8 cellular contexts compared by ENCODE assay signal in the genomic region with DNA sequence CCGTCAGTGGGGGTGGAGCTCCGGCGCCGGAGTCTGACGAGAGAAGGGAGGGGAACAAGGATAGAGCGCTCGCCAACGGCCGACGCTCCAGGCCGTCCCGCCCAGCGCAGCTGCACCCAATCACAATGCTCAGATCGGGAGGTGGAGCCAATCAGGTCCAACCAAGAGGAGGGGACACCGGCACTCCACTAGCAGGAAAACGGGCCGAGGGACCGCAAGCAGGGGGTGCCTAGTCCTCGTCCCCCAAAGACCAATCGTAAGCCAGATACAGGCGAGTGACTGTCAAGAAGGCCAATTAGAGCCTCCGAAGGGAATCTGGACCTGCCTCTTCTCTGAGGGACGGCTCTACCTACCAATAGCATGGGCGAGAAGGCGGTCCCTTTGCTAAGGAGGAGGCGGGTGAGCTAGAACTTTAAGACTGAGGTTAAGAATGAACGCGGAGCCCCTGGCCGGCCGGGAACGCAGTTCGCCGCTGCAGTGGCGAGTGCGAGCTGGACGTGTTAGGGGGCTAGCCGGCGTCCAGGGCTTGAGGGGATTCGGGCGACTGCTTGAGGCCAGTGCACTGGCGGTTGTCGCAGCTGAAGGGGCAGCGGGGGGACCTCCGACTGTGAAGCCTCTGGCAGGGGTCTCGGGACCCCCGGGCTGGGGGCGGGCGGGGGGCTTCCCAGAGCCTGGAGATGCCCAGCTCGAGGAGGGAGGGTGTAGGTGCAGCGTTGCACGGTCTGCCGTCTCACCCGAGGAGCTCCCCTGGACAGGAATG. TPM values are rescaled to one million over a fixed set of nuclear protein-coding genes. Genes with fewer than 3 reads are reported as not detected.
DNase-seq lines count a peak whose midpoint lies in the region; ATAC-seq and TF ChIP-seq lines count a peak whose summit lies in the region.

Gene FBXO24, plus strand, starts transcription at position 63 of the 760 bp plus-strand sequence. Its CDS starts 298 bp downstream, at position 361.

- H3K4me3 ChIP-seq in Jurkat, Clone E6-1 (ENCODE audit: low read length), result peak within 1 kb of the TSS; percentile 85
- H3K4me3 ChIP-seq in PC-3 (ENCODE audit: low read length), result peak within 1 kb of the TSS; percentile 78

- peak within 1 kb of the TSS; percentile 97 for H3K27ac Mint-ChIP-seq in activated T-cell treated with anti-CD3 and anti-CD28 coated beads, Interleukin-2, amount 50 U/mL, for 24 hours

- intact Hi-C loops in PC-3 (cut with micrococcal nuclease), result loop anchor here (1.0 to 5.0 kb wide), 5 partner anchors 18 to 157 kb away; partner anchors contain the start of genes GIGYF1, GNB2 and MEPCE

- H3K79me2 ChIP-seq in PC-3 (ENCODE audit: low read length), result peaks cover 24% of the 10 kb centered on the region

- H3K36me3 Mint-ChIP-seq in activated T-cell treated with anti-CD3 and anti-CD28 coated beads, Interleukin-2, amount 50 U/mL, for 24 hours (ENCODE audit: low read depth), result peaks cover 11% of the 10 kb centered on the region

- POLR2A ChIA-PET in PC-3 (lab: Charles Lee; ENCODE audit: unreplicated experiment), result interaction anchor here (0.6 to 1.6 kb wide), 8 partner anchors 16 to 722 kb away, joined by 4 to 12 read pairs (median 6); partner anchors contain the start of genes MOSPD3, NYAP1 and POP7

- no peaks in the 10 kb centered on the region for H3F3A ChIP-seq in PC-3 (ENCODE audit: low read length, unreplicated experiment)

- no peaks in the 10 kb centered on the region for H4K20me1 ChIP-seq in PC-3 (ENCODE audit: low read length)

- peak; percentile 79 for ATAC-seq in GM21717 (IDR thresholded peaks at IDR 0.05; ENCODE audit: unreplicated experiment)
- peak; percentile 84 for ATAC-seq in PC-3

- no TSS peak for BruUV-seq in PC-3 (replicated peaks; lab: Mats Ljungman, UMichigan)

- H3K27me3 ChIP-seq in PC-3 (ENCODE audit: low read length), result no peaks in the 10 kb centered on the region

- H3K4me1 Mint-ChIP-seq in activated T-cell treated with anti-CD3 and anti-CD28 coated beads, Interleukin-2, amount 50 U/mL, for 24 hours (ENCODE audit: low read depth), result peaks cover 41% of the 10 kb centered on the region

- CTCF ChIA-PET in PC-3 (lab: Charles Lee), result interaction anchor here (0.5 to 1.3 kb wide), 11 partner anchors 26 to 498 kb away, joined by 3 to 6 read pairs (median 3); partner anchors contain the start of genes MOSPD3, POP7 and TRIM56

- peak within 1 kb of the TSS; percentile 86 for H3K4me2 ChIP-seq in PC-3 (ENCODE audit: low read length)

- peak within 1 kb of the TSS; percentile 94 for H3K9ac ChIP-seq in PC-3 (ENCODE audit: low read length)

- H3K27ac ChIP-seq in PC-3 (ENCODE audit: low read length), result peak within 1 kb of the TSS; percentile 77

- H3K4me1 ChIP-seq in PC-3 (ENCODE audit: insufficient read depth, low read length), result peaks cover 17% of the 10 kb centered on the region

- H3K9me2 ChIP-seq in PC-3 (replicated peaks; ENCODE audit: low read length), result no peaks in the 10 kb centered on the region

- H3K36me3 ChIP-seq in PC-3 (ENCODE audit: low read depth, low read length), result no peaks in the 10 kb centered on the region

- H3K9me3 ChIP-seq in PC-3 (ENCODE audit: low read length), result no peaks in the 10 kb centered on the region

- no peak for TF ChIP-seq CTCF in PC-3 (conservative IDR thresholded peaks at IDR 0.05; ENCODE audit: low read depth, low read length)

- peak within 1 kb of the TSS; percentile 91 for H3K4me3 Mint-ChIP-seq in activated T-cell treated with anti-CD3 and anti-CD28 coated beads, Interleukin-2, amount 50 U/mL, for 24 hours

- H3K27me3 Mint-ChIP-seq in activated T-cell treated with anti-CD3 and anti-CD28 coated beads, Interleukin-2, amount 50 U/mL, for 24 hours, result no peaks in the 10 kb centered on the region

- peak; percentile 100 for DNase-seq in DMS53 (lab: John Stamatoyannopoulos, UW)
- DNase-seq in Jurkat, Clone E6-1 (ENCODE audit: low read depth, low spot score), result peak; percentile 100
- peak; percentile 99 for DNase-seq in PC-3
- DNase-seq in activated T-cell treated with anti-CD3 and anti-CD28 coated beads, Interleukin-2, amount 50 U/mL, for 24 hours, result peak; percentile 99
- DNase-seq in erythroblast (lab: John Stamatoyannopoulos, UW), result peak; percentile 100
- DNase-seq in mucosa of gallbladder (ENCODE audit: low spot score), result peak; percentile 100
- peak; percentile 99 for DNase-seq in stimulated activated CD8-positive, alpha-beta memory T cell treated with anti-CD3 and anti-CD28 coated beads, Interleukin-4, amount 100 ng/mL, for 24 hours (ENCODE audit: low read depth)

- TF ChIP-seq POLR2A in erythroblast (IDR thresholded peaks at IDR 0.05; ENCODE audit: low read length), result peak; percentile 89

- H2AFZ ChIP-seq in PC-3 (ENCODE audit: low read length), result peak within 1 kb of the TSS; percentile 80

- H3K9me3 Mint-ChIP-seq in activated T-cell treated with anti-CD3 and anti-CD28 coated beads, Interleukin-2, amount 50 U/mL, for 24 hours, result no peaks in the 10 kb centered on the region

RNA-seq across cellular contexts. Expression of gene FBXO24, which starts in this region (rescaled TPM):
- polyA plus RNA-seq in Jurkat, Clone E6-1 (2012; ENCODE audit: insufficient read depth, insufficient read length), result 1.6 TPM
- 0.40 TPM in 1 of 2 replicates, not detected in the other for total RNA-seq in PC-3 (2014; rRNA removed)
- 1.6 TPM for total RNA-seq in mucosa of gallbladder

Comparison
In these comparisons a context has a peak if more than half of its experiments do, and no peak if none do; other contexts are left out.
1. Peak in every context shown above with its lines: DNase-seq, ATAC-seq, H3K4me3 ChIP-seq and H3K27ac ChIP-seq.
2. Peak in DNase-seq, ATAC-seq, H3K4me3 ChIP-seq, H3K27ac ChIP-seq, H3K9ac ChIP-seq and H3K4me2 ChIP-seq in PC-3; RNA of the gene not detected or under 1 TPM.